ENCODE assay signal across 14 cellular contexts in genomic region chr1:212595229-212595628, GRCh38. TPM values are rescaled to one million over a fixed set of nuclear protein-coding genes. Genes with fewer than 3 reads are reported as not detected.
A peak's percentile ranks its signal among the peaks of the same experiment; 100 is the strongest.
DNase-seq lines count a peak whose midpoint lies in the region; ATAC-seq and TF ChIP-seq lines count a peak whose summit lies in the region.
"Had no signal": no experiment of that assay in that cellular context is flagged by ENCODE, and none has a peak within 500 bp of the region (broad histone marks: within the 10 kb centered on the region; RNA-seq: fewer than 3 reads in every experiment).

No MANE protein-coding gene starts in this region.

- WGBS in esophagus muscularis mucosa = 98% methylated on average over 6 of the region's 8 CpGs
- 97 to 98% methylated on average over 8 of the region's 8 CpGs for WGBS in upper lobe of left lung, 2 donors
- WGBS in sigmoid colon, 2 donors = 90 to 97% methylated on average over 8 of the region's 8 CpGs

- ATAC-seq in SK-N-SH treated with all-trans-retinoic acid at 6 μM for 48 hours (no peak), upper lobe of left lung (ENCODE audit: low FRiP score in 2 of 2) (no peak), HG03457 (IDR thresholded peaks at IDR 0.05; ENCODE audit: unreplicated experiment) (no peak)

- H3K4me3 ChIP-seq in esophagus muscularis mucosa (no peak overlapping the region), upper lobe of left lung (no peak overlapping the region), sigmoid colon (no peak overlapping the region)
- H3K4me3 ChIP-seq: uterus had no signal

- H3K27me3 ChIP-seq in esophagus muscularis mucosa (no peaks in the 10 kb centered on the region), upper lobe of left lung (no peaks in the 10 kb centered on the region), sigmoid colon (no peaks in the 10 kb centered on the region)
- H3K27me3 ChIP-seq: uterus had no signal

- H3K27ac ChIP-seq in esophagus muscularis mucosa (replicated peaks in 1 of 4) = no peak overlapping the region
- peak overlapping the region; percentile 26 to 73 (median 63) for H3K27ac ChIP-seq in upper lobe of left lung
- H3K27ac ChIP-seq in sigmoid colon = peak overlapping the region in 1 of 4 donors; percentile 68

- no peak for DNase-seq in activated naive CD4-positive, alpha-beta T cell treated with anti-CD3 and anti-CD28 coated beads for 36 hours
- no peak for DNase-seq in activated naive CD4-positive, alpha-beta T cell treated with anti-CD3 and anti-CD28 coated beads, Interleukin-2, amount 50 U/mL, for 16 hours
- peak; percentile 64 for DNase-seq in esophagus muscularis mucosa (ENCODE audit: extremely low spot score)
- DNase-seq in upper lobe of left lung = peak in 1 of 2 donors; percentile 39
- no peak for DNase-seq in sigmoid colon
- DNase-seq in NCI-H226 = no peak
- DNase-seq: activated gamma-delta T cell; Kasumi-1; naive thymus-derived CD8-positive, alpha-beta T cell; NCI-H446; Right ventricle myocardium superior; uterus had no signal

- no peaks in the 10 kb centered on the region for H3K36me3 Mint-ChIP-seq in activated naive CD4-positive, alpha-beta T cell treated with anti-CD3 and anti-CD28 coated beads for 36 hours (ENCODE audit: low read depth)
- H3K36me3 Mint-ChIP-seq: naive thymus-derived CD8-positive, alpha-beta T cell had no signal

- CTCF ChIA-PET in activated naive CD4-positive, alpha-beta T cell treated with anti-CD3 and anti-CD28 coated beads for 36 hours (lab: Charles Lee) = no interaction called here

- H3K4me1 Mint-ChIP-seq in activated naive CD4-positive, alpha-beta T cell treated with anti-CD3 and anti-CD28 coated beads for 36 hours (ENCODE audit: low read depth) = peaks cover 29% of the 10 kb centered on the region

- H3K36me3 ChIP-seq in esophagus muscularis mucosa = no peaks in the 10 kb centered on the region
- no peaks in the 10 kb centered on the region for H3K36me3 ChIP-seq in upper lobe of left lung
- H3K36me3 ChIP-seq in sigmoid colon = no peaks in the 10 kb centered on the region
- H3K36me3 ChIP-seq: uterus had no signal

- H3K27ac Mint-ChIP-seq in activated naive CD4-positive, alpha-beta T cell treated with anti-CD3 and anti-CD28 coated beads for 36 hours = peak overlapping the region; percentile 94

- no peak for TF ChIP-seq POLR2A in esophagus muscularis mucosa (IDR thresholded peaks at IDR 0.05; ENCODE audit: low read depth)
- no peak for TF ChIP-seq POLR2A in upper lobe of left lung (IDR thresholded peaks at IDR 0.05)
- no peak for TF ChIP-seq POLR2A in sigmoid colon (IDR thresholded peaks at IDR 0.05)

- intact Hi-C loops in activated naive CD4-positive, alpha-beta T cell treated with anti-CD3 and anti-CD28 coated beads for 36 hours (cut with micrococcal nuclease) = loop anchor here (5.0 kb wide), 1 partner anchor 368 kb away; no protein-coding TSS in a partner anchor
- intact Hi-C loops in esophagus muscularis mucosa (cut with DNase I) (no loop called here), sigmoid colon (cut with DNase I) (no loop called here)

- H3K9me3 ChIP-seq in esophagus muscularis mucosa (no peaks in the 10 kb centered on the region), upper lobe of left lung (no peaks in the 10 kb centered on the region), sigmoid colon (no peaks in the 10 kb centered on the region)
- H3K9me3 ChIP-seq: uterus had no signal

- H3K27me3 Mint-ChIP-seq in activated naive CD4-positive, alpha-beta T cell treated with anti-CD3 and anti-CD28 coated beads for 36 hours (ENCODE audit: low read depth) = peaks cover 17% of the 10 kb centered on the region

- H3K9me3 Mint-ChIP-seq in activated naive CD4-positive, alpha-beta T cell treated with anti-CD3 and anti-CD28 coated beads for 36 hours = no peaks in the 10 kb centered on the region
- H3K9me3 Mint-ChIP-seq: naive thymus-derived CD8-positive, alpha-beta T cell had no signal

- H3K4me1 ChIP-seq in esophagus muscularis mucosa (peaks cover 0 to 11% (median 9%) of the 10 kb centered on the region in 4 donors), upper lobe of left lung (peaks cover 0 to 14% (median 5%) of the 10 kb centered on the region in 4 donors), sigmoid colon (peaks cover 0 to 9% (median 1%) of the 10 kb centered on the region in 4 donors)
- H3K4me1 ChIP-seq: uterus had no signal

- TF ChIP-seq EP300 in esophagus muscularis mucosa (IDR thresholded peaks at IDR 0.05) = no peak
- TF ChIP-seq EP300 in upper lobe of left lung (IDR thresholded peaks at IDR 0.05) = no peak
- TF ChIP-seq EP300 in sigmoid colon (IDR thresholded peaks at IDR 0.05) = no peak

- H3K4me3 Mint-ChIP-seq in activated naive CD4-positive, alpha-beta T cell treated with anti-CD3 and anti-CD28 coated beads for 36 hours = no peak overlapping the region

- TF ChIP-seq CTCF in esophagus muscularis mucosa (IDR thresholded peaks at IDR 0.05) = no peak
- no peak for TF ChIP-seq CTCF in upper lobe of left lung (IDR thresholded peaks at IDR 0.05)
- no peak for TF ChIP-seq CTCF in sigmoid colon (IDR thresholded peaks at IDR 0.05)

TF ChIP-seq in SK-N-SH treated with all-trans-retinoic acid at 6 μM for 48 hours, 23 proteins besides CTCF, POLR2A, EP300 and RAD21:
- TF ChIP-seq CSDC2 (CRISPR knock-in tag; IDR thresholded peaks at IDR 0.05) (0 out of 2 replicates have a peak, but pooled peaks have one; percentile 9), PPARA (CRISPR knock-in tag; IDR thresholded peaks at IDR 0.05; ENCODE audit: borderline replicate concordance) (no peak), ISL1 (CRISPR knock-in tag; IDR thresholded peaks at IDR 0.05) (no peak)

RNA-seq across cellular contexts. Expression of gene ATF3, which starts 13.3 kb away (rescaled TPM):
- total RNA-seq in activated naive CD4-positive, alpha-beta T cell treated with anti-CD3 and anti-CD28 coated beads for 36 hours = 10 to 100 TPM; 67.4 to 67.7 TPM
- total RNA-seq in esophagus muscularis mucosa (10 to 100 TPM in 1 of 4 donors, 1 to 10 TPM in 3; 2.9 to 29.7 (median 3.7) TPM), upper lobe of left lung (10 to 100 TPM in 5 of 6 donors, 1 to 10 TPM in 1; 7.3 to 69.3 (median 21.2) TPM), sigmoid colon (10 to 100 TPM in 2 of 4 donors, 1 to 10 TPM in 2; 3.2 to 32.0 (median 11.8) TPM)
- polyA plus RNA-seq in sigmoid colon = 100 to 1,000 TPM in 1 of 3 donors, 10 to 100 TPM in 2; 29.4 to 162 (median 37.8) TPM
- polyA plus RNA-seq: naive thymus-derived CD8-positive, alpha-beta T cell had no signal

Comparison
In these comparisons a context has a peak if more than half of its experiments do, and no peak if none do; other contexts are left out.
1. H3K27ac ChIP-seq: peak in upper lobe of left lung (4 of 4); none in esophagus muscularis mucosa (0 of 4).